22 cellular contexts compared by ENCODE assay signal in genomic region chr7:96658011-96658391, GRCh38. TPM values are rescaled to one million over a fixed set of nuclear protein-coding genes. Genes with fewer than 3 reads are reported as not detected.
DNase-seq lines count a peak whose midpoint lies in the region; ATAC-seq and TF ChIP-seq lines count a peak whose summit lies in the region.
"Had no signal": no experiment of that assay in that cellular context is flagged by ENCODE, and none has a peak within 500 bp of the region (broad histone marks: within the 10 kb centered on the region; RNA-seq: fewer than 3 reads in every experiment).

No MANE protein-coding gene starts in this region.

- H3K9ac ChIP-seq in HUES48 (ENCODE audit: low read depth, low read length): no peak overlapping the region
- H3K9ac ChIP-seq: BLaER1 treated with 17β-estradiol and CSF1 and Interleukin-3, amounts not matched to agents 10 nM and 100 nM had no signal

- H3K27me3 ChIP-seq in HUES48 (ENCODE audit: control insufficient read depth, insufficient read depth, low read length): no peaks in the 10 kb centered on the region
- H3K27me3 ChIP-seq in gastrocnemius medialis: no peaks in the 10 kb centered on the region
- H3K27me3 ChIP-seq: BLaER1 treated with 17β-estradiol and CSF1 and Interleukin-3, amounts not matched to agents 10 nM and 100 nM had no signal

- no peak overlapping the region for H3K4me3 ChIP-seq in HUES48 (ENCODE audit: low read depth, low read length)
- H3K4me3 ChIP-seq in gastrocnemius medialis: no peak overlapping the region
- H3K4me3 ChIP-seq: BLaER1 treated with 17β-estradiol and CSF1 and Interleukin-3, amounts not matched to agents 10 nM and 100 nM had no signal

- no peaks in the 10 kb centered on the region for H3K36me3 ChIP-seq in HUES48 (ENCODE audit: control insufficient read depth, insufficient read depth, low read length)
- no peaks in the 10 kb centered on the region for H3K36me3 ChIP-seq in gastrocnemius medialis

- no peaks in the 10 kb centered on the region for H3K9me3 ChIP-seq in HUES48 (ENCODE audit: control insufficient read depth, insufficient read depth, low read length)
- no peaks in the 10 kb centered on the region for H3K9me3 ChIP-seq in gastrocnemius medialis

- in situ Hi-C loops in gastrocnemius medialis (cut with MboI; ENCODE audit: low sequenced_read_pairs in 4 of 4): no loop called here

- DNase-seq in NCI-H1417 treated with DMSO at 0.1 percent for 48 hours (lab: John Stamatoyannopoulos, UW) (peak; percentile 27), NCI-H1417 (lab: John Stamatoyannopoulos, UW) (no peak), dermis blood vessel endothelial cell (peak; percentile 47), renal cortical epithelial cell (ENCODE audit: low read depth) (peak; percentile 31), gastrocnemius medialis (no peak), DMS53 treated with DMSO at 0.1 percent for 48 hours (lab: John Stamatoyannopoulos, UW; ENCODE audit: unreplicated experiment) (no peak), NCI-H524 treated with DMSO at 0.1 percent for 48 hours (lab: John Stamatoyannopoulos, UW) (no peak)
- DNase-seq: AML-193; CD4-positive, alpha-beta T cell; DMS79; GF-D8; GOT3; NCI-H1092; NCI-H1694; NCI-H2029 treated with DMSO at 0.1 percent for 48 hours; NCI-H446; NCI-H526 treated with DMSO at 0.1 percent for 48 hours; RPMI8226; T-helper 1 cell had no signal

- no peak for TF ChIP-seq CTCF in gastrocnemius medialis (IDR thresholded peaks at IDR 0.05 in 4 of 5, conservative IDR thresholded peaks at IDR 0.05 in 1 of 5)

- ATAC-seq in gastrocnemius medialis: no peak
- ATAC-seq: HCT116 had no signal

- H3K4me1 ChIP-seq in HUES48 (ENCODE audit: control insufficient read depth, insufficient read depth, low read length) (peaks cover 23% of the 10 kb centered on the region), gastrocnemius medialis (no peaks in the 10 kb centered on the region)
- H3K4me1 ChIP-seq: BLaER1 treated with 17β-estradiol and CSF1 and Interleukin-3, amounts not matched to agents 10 nM and 100 nM had no signal

- H3K27ac ChIP-seq in HUES48 (ENCODE audit: low read depth, low read length): peak overlapping the region; percentile 79
- H3K27ac ChIP-seq in gastrocnemius medialis: no peak overlapping the region
- H3K27ac ChIP-seq: BLaER1 treated with 17β-estradiol and CSF1 and Interleukin-3, amounts not matched to agents 10 nM and 100 nM had no signal

- no peak for TF ChIP-seq POLR2A in gastrocnemius medialis (IDR thresholded peaks at IDR 0.05)

- intact Hi-C loops in gastrocnemius medialis (cut with DNase I; ENCODE audit: low total_unique reads): no loop called here

RNA-seq across cellular contexts. Expression of gene SEM1, which starts 51.6 kb away (rescaled TPM):
- total RNA-seq in dermis blood vessel endothelial cell (37.4 and 70.3 TPM in 2 replicates), renal cortical epithelial cell (19.6 and 30.1 TPM in 2 replicates), gastrocnemius medialis (10 to 100 TPM; 18.6 to 66.0 (median 20.9) TPM)

Comparison
In these comparisons a context has a peak if more than half of its experiments do, and no peak if none do; other contexts are left out.
1. DNase-seq: peak in NCI-H1417 treated with DMSO at 0.1 percent for 48 hours (single experiment), dermis blood vessel endothelial cell (single experiment) and renal cortical epithelial cell (single experiment); none in NCI-H1417 (0 of 3), gastrocnemius medialis (0 of 2), DMS53 treated with DMSO at 0.1 percent for 48 hours (single experiment) and NCI-H524 treated with DMSO at 0.1 percent for 48 hours (single experiment).